Comparison of ENCODE assay signal across 8 cellular contexts in genomic region chr6:137309078-137309762, GRCh38.
DNase-seq lines count a peak whose midpoint lies in the region; ATAC-seq lines count a peak whose summit lies in the region.

No MANE protein-coding gene starts in this region.

- DNase-seq in AML-193 (lab: John Stamatoyannopoulos, UW) = peak; percentile 86 to 92
- peak; percentile 8 for DNase-seq in NCI-H748 treated with DMSO at 0.1 percent for 48 hours (lab: John Stamatoyannopoulos, UW)
- peak; percentile 7 for DNase-seq in cerebellar cortex (ENCODE audit: low spot score)
- peak; percentile 87 for DNase-seq in medulla oblongata (ENCODE audit: extremely low spot score)

- ATAC-seq in GM21515 (IDR thresholded peaks at IDR 0.05; ENCODE audit: unreplicated experiment) = peak; percentile 55
- no peak for ATAC-seq in HG03108 (IDR thresholded peaks at IDR 0.05; ENCODE audit: unreplicated experiment)
- ATAC-seq in HG02884 (IDR thresholded peaks at IDR 0.05; ENCODE audit: unreplicated experiment) = no peak
- no peak for ATAC-seq in GM19452 (IDR thresholded peaks at IDR 0.05; ENCODE audit: unreplicated experiment)

Comparison
In these comparisons a context has a peak if more than half of its experiments do, and no peak if none do; other contexts are left out.
1. DNase-seq: peak in every context shown above with its lines; median percentile 89 in AML-193; 87 in medulla oblongata; 8 in NCI-H748 treated with DMSO at 0.1 percent for 48 hours; 7 in cerebellar cortex.